In the genomic region with DNA sequence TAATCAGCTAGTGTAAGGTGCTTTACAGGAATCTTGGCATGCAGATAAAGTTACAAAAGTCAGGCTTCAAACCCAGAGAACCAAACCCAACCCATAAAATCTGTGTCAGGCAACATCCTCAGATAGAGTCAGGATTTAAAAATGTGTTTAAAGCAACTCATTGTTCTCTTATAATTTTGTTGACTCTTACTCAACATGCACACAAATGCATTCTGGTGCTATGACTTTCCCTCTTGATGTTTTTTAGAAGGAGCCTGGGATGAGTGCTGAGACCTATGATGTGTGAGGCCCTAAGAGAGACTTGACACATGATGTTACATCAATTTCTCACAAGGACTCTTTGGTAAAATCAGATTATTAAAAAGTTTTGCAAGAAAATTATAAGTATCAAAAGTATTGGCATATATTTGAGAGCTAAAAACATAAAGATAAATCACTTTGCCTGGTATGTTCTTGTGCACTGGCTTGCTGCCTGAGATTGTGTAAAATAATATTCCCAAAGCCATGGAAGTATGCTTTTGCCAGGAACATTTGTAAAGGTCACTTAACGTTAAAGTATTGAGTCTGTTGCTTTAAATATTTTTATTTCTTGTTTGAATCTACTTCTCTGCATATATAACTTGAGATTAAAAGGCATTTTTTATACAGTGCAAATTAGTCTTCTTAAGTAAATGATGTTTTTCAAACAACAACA, we compare ENCODE assay signal across 19 cellular contexts.
DNase-seq lines count a peak whose midpoint lies in the region; TF ChIP-seq lines count a peak whose summit lies in the region.
"Had no signal": no experiment of that assay in that cellular context is flagged by ENCODE, and none has a peak within 500 bp of the region (broad histone marks: within the 10 kb centered on the region; RNA-seq: fewer than 3 reads in every experiment).

No MANE protein-coding gene starts in this region.

- H3K4me1 ChIP-seq in SJSA1 (replicated peaks): peaks cover 17% of the 10 kb centered on the region
- H3K4me1 ChIP-seq in H9 (ENCODE audit: insufficient read depth, low read length): no peaks in the 10 kb centered on the region

- H3K27ac ChIP-seq in SJSA1 (peak overlapping the region; percentile 15; the same call in 1 of the 2 replicates), H9 (ENCODE audit: insufficient read length, low read depth, low read length) (no peak overlapping the region)

- H3K36me3 ChIP-seq in BJ (ENCODE audit: control insufficient read depth, insufficient read depth, low read length) (no peaks in the 10 kb centered on the region), SJSA1 (no peaks in the 10 kb centered on the region)

- H3K27me3 ChIP-seq in BJ (ENCODE audit: control insufficient read depth, insufficient read depth, low read length) (no peaks in the 10 kb centered on the region), SJSA1 (replicated peaks) (no peaks in the 10 kb centered on the region), H9 (ENCODE audit: insufficient read depth, low read length) (no peaks in the 10 kb centered on the region)

- H2BK5ac ChIP-seq in H9 (ENCODE audit: insufficient read length, low read length): no peak overlapping the region

- no peak overlapping the region for H4K5ac ChIP-seq in H9 (ENCODE audit: insufficient read length, low read depth, low read length)

- peak; percentile 58 for DNase-seq in BJ (ENCODE audit: low read depth)
- DNase-seq in SJSA1 (ENCODE audit: low read depth in 1 of 2, low spot score in 2 of 2): peak in 1 of 2 experiments; percentile 18
- DNase-seq in fibroblast of the aortic adventitia (ENCODE audit: low read depth): peak; percentile 80
- peak; percentile 61 for DNase-seq in skeletal muscle cell (ENCODE audit: low read depth)
- DNase-seq in activated T-helper 2 cell treated with anti-CD3 and anti-CD28 coated beads, Interferon-gamma antibody, Interleukin-2, Interleukin-4, amounts not matched to agents 10 μg/mL and 5 μg/mL and 100 μg/mL, durations not matched to agents 14 hours and 24 hours and 36 hours (ENCODE audit: low spot score): no peak
- no peak for DNase-seq in NCI-H748 treated with DMSO at 0.1 percent for 48 hours (lab: John Stamatoyannopoulos, UW)
- DNase-seq in activated CD4-positive, alpha-beta memory T cell treated with anti-CD3 and anti-CD28 coated beads, Interleukin-2, amount 10 ng/mL, durations not matched to agents 7 days and 5 days: no peak
- DNase-seq in H9: no peak
- DNase-seq: activated CD8-positive, alpha-beta T cell treated with anti-CD3 and anti-CD28 coated beads for 36 hours; central memory CD4-positive, alpha-beta T cell; COR-L47; endodermal cell; immature natural killer cell; NCI-H187 treated with DMSO at 0.1 percent for 48 hours; NCI-H446 treated with DMSO at 0.1 percent for 48 hours; stimulated activated naive CD4-positive, alpha-beta T cell treated with Interleukin-2 at 50 U/mL for 16 hours had no signal

- no peaks in the 10 kb centered on the region for H3K23me2 ChIP-seq in H9 (ENCODE audit: insufficient read length, low read depth, low read length, poor library complexity, severe bottlenecking)

- H3K4ac ChIP-seq in H9 (ENCODE audit: low read depth, low read length): no peak overlapping the region

- no peak overlapping the region for H2AFZ ChIP-seq in H9 (ENCODE audit: low read length)

- H3K18ac ChIP-seq in H9 (ENCODE audit: insufficient read length, low read depth, low read length): no peak overlapping the region

- no peak overlapping the region for H3K4me2 ChIP-seq in H9 (ENCODE audit: insufficient read depth, insufficient read length, low read length)

- no peaks in the 10 kb centered on the region for H3K9me3 Mint-ChIP-seq in activated T-helper 2 cell treated with anti-CD3 and anti-CD28 coated beads, Interferon-gamma antibody, Interleukin-2, Interleukin-4, amounts not matched to agents 10 μg/mL and 5 μg/mL and 100 μg/mL, durations not matched to agents 14 hours and 24 hours and 36 hours
- no peaks in the 10 kb centered on the region for H3K9me3 Mint-ChIP-seq in activated CD4-positive, alpha-beta memory T cell treated with anti-CD3 and anti-CD28 coated beads, Interleukin-2, amount 10 ng/mL, durations not matched to agents 7 days and 5 days
- H3K9me3 Mint-ChIP-seq in H9: no peaks in the 10 kb centered on the region
- H3K9me3 Mint-ChIP-seq: activated CD8-positive, alpha-beta T cell treated with anti-CD3 and anti-CD28 coated beads for 36 hours; endodermal cell; natural killer cell treated with Interleukin-12 subunit alpha and Interleukin-12 subunit beta and Interleukin-15 and Interleukin-18, amount 100 ng/mL, for 72 hours had no signal

- no peak overlapping the region for H2AK5ac ChIP-seq in H9 (ENCODE audit: insufficient read length, low read length)

- H2BK15ac ChIP-seq in H9 (ENCODE audit: low read depth, low read length): no peak overlapping the region

- intact Hi-C loops in activated T-helper 2 cell treated with anti-CD3 and anti-CD28 coated beads, Interferon-gamma antibody, Interleukin-2, Interleukin-4, amounts not matched to agents 10 μg/mL and 5 μg/mL and 100 μg/mL, durations not matched to agents 14 hours and 24 hours and 36 hours (cut with micrococcal nuclease): no loop called here

- no peak overlapping the region for H2BK120ac ChIP-seq in H9 (ENCODE audit: low read depth, low read length, poor library complexity, severe bottlenecking)

- TF ChIP-seq CTCF in BJ (IDR thresholded peaks at IDR 0.05; ENCODE audit: insufficient read depth, low read depth, low read length) (no peak), fibroblast of the aortic adventitia (IDR thresholded peaks at IDR 0.05; ENCODE audit: insufficient read depth, low read length) (no peak), H9 (conservative IDR thresholded peaks at IDR 0.05) (no peak)

- no peak overlapping the region for H2BK20ac ChIP-seq in H9 (ENCODE audit: low read depth, low read length, poor library complexity, severe bottlenecking)

- no peak overlapping the region for H4K91ac ChIP-seq in H9 (ENCODE audit: insufficient read length, low read depth, low read length)

- no peaks in the 10 kb centered on the region for H3K4me1 Mint-ChIP-seq in activated T-helper 2 cell treated with anti-CD3 and anti-CD28 coated beads, Interferon-gamma antibody, Interleukin-2, Interleukin-4, amounts not matched to agents 10 μg/mL and 5 μg/mL and 100 μg/mL, durations not matched to agents 14 hours and 24 hours and 36 hours (ENCODE audit: low read depth)
- no peaks in the 10 kb centered on the region for H3K4me1 Mint-ChIP-seq in activated CD4-positive, alpha-beta memory T cell treated with anti-CD3 and anti-CD28 coated beads, Interleukin-2, amount 10 ng/mL, durations not matched to agents 7 days and 5 days
- H3K4me1 Mint-ChIP-seq in H9: peaks cover 3% of the 10 kb centered on the region in 2 experiments
- H3K4me1 Mint-ChIP-seq: immature natural killer cell had no signal

- H3K9me3 ChIP-seq in SJSA1 (replicated peaks) (no peaks in the 10 kb centered on the region; the same call in 1 of the 2 replicates), H9 (ENCODE audit: control insufficient read depth, low read depth, low read length) (no peaks in the 10 kb centered on the region)

- no peaks in the 10 kb centered on the region for H3K79me1 ChIP-seq in H9 (ENCODE audit: insufficient read depth, low read depth, low read length, poor library complexity, severe bottlenecking)

- POLR2A ChIA-PET in BJ (lab: Charles Lee): no interaction called here
- POLR2A ChIA-PET in activated CD4-positive, alpha-beta memory T cell treated with anti-CD3 and anti-CD28 coated beads, Interleukin-2, amount 10 ng/mL, durations not matched to agents 7 days and 5 days (lab: Charles Lee): no interaction called here

- H4K8ac ChIP-seq in H9 (replicated peaks; ENCODE audit: insufficient read length, low read depth, low read length): no peak overlapping the region

- no CpG with 5 or more reads among the region's 1 CpG for WGBS in H9 (ENCODE audit: extremely low coverage, insufficient read length, low lambda C conversion rate)

- H3K36me3 Mint-ChIP-seq in activated T-helper 2 cell treated with anti-CD3 and anti-CD28 coated beads, Interferon-gamma antibody, Interleukin-2, Interleukin-4, amounts not matched to agents 10 μg/mL and 5 μg/mL and 100 μg/mL, durations not matched to agents 14 hours and 24 hours and 36 hours (ENCODE audit: low read depth): no peaks in the 10 kb centered on the region
- H3K36me3 Mint-ChIP-seq in activated CD4-positive, alpha-beta memory T cell treated with anti-CD3 and anti-CD28 coated beads, Interleukin-2, amount 10 ng/mL, durations not matched to agents 7 days and 5 days (ENCODE audit: low read depth): no peaks in the 10 kb centered on the region
- H3K36me3 Mint-ChIP-seq in H9 (ENCODE audit: insufficient read depth in 1 of 3, low read depth in 3 of 3): no peaks in the 10 kb centered on the region
- H3K36me3 Mint-ChIP-seq: immature natural killer cell; natural killer cell treated with Interleukin-12 subunit alpha and Interleukin-12 subunit beta and Interleukin-15 and Interleukin-18, amount 100 ng/mL, for 72 hours had no signal

- H2BK12ac ChIP-seq in H9 (ENCODE audit: insufficient read length, low read depth, low read length): no peak overlapping the region

- no peak overlapping the region for H3T11ph ChIP-seq in H9 (ENCODE audit: low read length)

- H3K79me2 ChIP-seq in H9 (ENCODE audit: insufficient read depth, low read length): no peaks in the 10 kb centered on the region

- H3K23ac ChIP-seq in H9 (ENCODE audit: insufficient read length, low read depth, low read length): no peak overlapping the region

- no peak overlapping the region for H3K9ac ChIP-seq in H9 (ENCODE audit: extremely low read depth, insufficient read length, low read length)

- no peaks in the 10 kb centered on the region for H4K20me1 ChIP-seq in H9 (ENCODE audit: control insufficient read depth, insufficient read depth, insufficient read length)

- H3K27ac Mint-ChIP-seq in activated T-helper 2 cell treated with anti-CD3 and anti-CD28 coated beads, Interferon-gamma antibody, Interleukin-2, Interleukin-4, amounts not matched to agents 10 μg/mL and 5 μg/mL and 100 μg/mL, durations not matched to agents 14 hours and 24 hours and 36 hours: no peak overlapping the region
- no peak overlapping the region for H3K27ac Mint-ChIP-seq in activated CD4-positive, alpha-beta memory T cell treated with anti-CD3 and anti-CD28 coated beads, Interleukin-2, amount 10 ng/mL, durations not matched to agents 7 days and 5 days
- H3K27ac Mint-ChIP-seq in H9: no peak overlapping the region
- H3K27ac Mint-ChIP-seq: activated CD8-positive, alpha-beta T cell treated with anti-CD3 and anti-CD28 coated beads for 36 hours; endodermal cell; immature natural killer cell; natural killer cell treated with Interleukin-12 subunit alpha and Interleukin-12 subunit beta and Interleukin-15 and Interleukin-18, amount 100 ng/mL, for 72 hours; progenitor cell of endocrine pancreas had no signal

- no peak overlapping the region for H3K4me3 Mint-ChIP-seq in activated T-helper 2 cell treated with anti-CD3 and anti-CD28 coated beads, Interferon-gamma antibody, Interleukin-2, Interleukin-4, amounts not matched to agents 10 μg/mL and 5 μg/mL and 100 μg/mL, durations not matched to agents 14 hours and 24 hours and 36 hours (ENCODE audit: low read depth)
- no peak overlapping the region for H3K4me3 Mint-ChIP-seq in activated CD4-positive, alpha-beta memory T cell treated with anti-CD3 and anti-CD28 coated beads, Interleukin-2, amount 10 ng/mL, durations not matched to agents 7 days and 5 days
- no peak overlapping the region for H3K4me3 Mint-ChIP-seq in H9
- H3K4me3 Mint-ChIP-seq: activated CD8-positive, alpha-beta T cell treated with anti-CD3 and anti-CD28 coated beads for 36 hours; endodermal cell; immature natural killer cell; natural killer cell treated with Interleukin-12 subunit alpha and Interleukin-12 subunit beta and Interleukin-15 and Interleukin-18, amount 100 ng/mL, for 72 hours had no signal

- no peak overlapping the region for H3K14ac ChIP-seq in H9 (ENCODE audit: insufficient read depth, low read length)

- no peak overlapping the region for H3K56ac ChIP-seq in H9 (ENCODE audit: insufficient read length, low read depth, low read length)

- H3K27me3 Mint-ChIP-seq in activated T-helper 2 cell treated with anti-CD3 and anti-CD28 coated beads, Interferon-gamma antibody, Interleukin-2, Interleukin-4, amounts not matched to agents 10 μg/mL and 5 μg/mL and 100 μg/mL, durations not matched to agents 14 hours and 24 hours and 36 hours (ENCODE audit: low read depth): no peaks in the 10 kb centered on the region
- no peaks in the 10 kb centered on the region for H3K27me3 Mint-ChIP-seq in activated CD4-positive, alpha-beta memory T cell treated with anti-CD3 and anti-CD28 coated beads, Interleukin-2, amount 10 ng/mL, durations not matched to agents 7 days and 5 days
- H3K27me3 Mint-ChIP-seq in H9 (ENCODE audit: low read depth): no peaks in the 10 kb centered on the region
- H3K27me3 Mint-ChIP-seq: activated CD8-positive, alpha-beta T cell treated with anti-CD3 and anti-CD28 coated beads for 36 hours; natural killer cell treated with Interleukin-12 subunit alpha and Interleukin-12 subunit beta and Interleukin-15 and Interleukin-18, amount 100 ng/mL, for 72 hours; progenitor cell of endocrine pancreas had no signal

- CTCF ChIA-PET in BJ (lab: Yijun Ruan, JAX): interaction anchor here (1.4 kb wide), 1 partner anchor 234 kb away, joined by 4 read pairs; no protein-coding TSS in a partner anchor
- CTCF ChIA-PET in activated CD4-positive, alpha-beta memory T cell treated with anti-CD3 and anti-CD28 coated beads, Interleukin-2, amount 10 ng/mL, durations not matched to agents 7 days and 5 days (lab: Charles Lee): no interaction called here

- H3K4me3 ChIP-seq in BJ (ENCODE audit: low read depth, low read length): no peak overlapping the region
- no peak overlapping the region for H3K4me3 ChIP-seq in SJSA1
- H3K4me3 ChIP-seq in fibroblast of the aortic adventitia (ENCODE audit: low read depth, low read length): no peak overlapping the region
- H3K4me3 ChIP-seq in skeletal muscle cell (ENCODE audit: low read depth, low read length): no peak overlapping the region
- H3K4me3 ChIP-seq: lung had no signal

Comparison
In these comparisons a context has a peak if more than half of its experiments do, and no peak if none do; other contexts are left out.
1. DNase-seq: peak in BJ (single experiment), fibroblast of the aortic adventitia (single experiment) and skeletal muscle cell (single experiment); none in activated T-helper 2 cell treated with anti-CD3 and anti-CD28 coated beads, Interferon-gamma antibody, Interleukin-2, Interleukin-4, amounts not matched to agents 10 μg/mL and 5 μg/mL and 100 μg/mL, durations not matched to agents 14 hours and 24 hours and 36 hours (single experiment), NCI-H748 treated with DMSO at 0.1 percent for 48 hours (single experiment), activated CD4-positive, alpha-beta memory T cell treated with anti-CD3 and anti-CD28 coated beads, Interleukin-2, amount 10 ng/mL, durations not matched to agents 7 days and 5 days (single experiment) and H9 (single experiment).